8 cellular contexts compared by ENCODE assay signal in genomic region chr17:74749262-74750038, GRCh38. TPM values are rescaled to one million over a fixed set of nuclear protein-coding genes. Genes with fewer than 3 reads are reported as not detected.
DNase-seq lines count a peak whose midpoint lies in the region; ATAC-seq and TF ChIP-seq lines count a peak whose summit lies in the region.

No MANE protein-coding gene starts in this region.

- H3K4me3 ChIP-seq in GM12875 (ENCODE audit: low read depth, low read length): peak overlapping the region; percentile 82
- H3K4me3 ChIP-seq in coronary artery: peak overlapping the region; percentile 88
- H3K4me3 ChIP-seq in mucosa of rectum (ENCODE audit: low read length in 2 of 2): peak overlapping the region; percentile 77 to 84
- H3K4me3 ChIP-seq in upper lobe of left lung: peak overlapping the region; percentile 72 to 91 (median 86)

- H3K9ac ChIP-seq in mucosa of rectum (ENCODE audit: low read depth in 1 of 2, low read length in 2 of 2): peak overlapping the region; percentile 83 to 88

- H3K27ac Mint-ChIP-seq in T-helper 17 cell: peak overlapping the region; percentile 95

- TF ChIP-seq CTCF in GM12875 (IDR thresholded peaks at IDR 0.05; ENCODE audit: borderline replicate concordance, insufficient read depth, low read depth, low read length) (no peak), coronary artery (IDR thresholded peaks at IDR 0.05) (no peak), upper lobe of left lung (IDR thresholded peaks at IDR 0.05) (no peak)

- WGBS in upper lobe of left lung, 2 donors: 1 to 2% methylated on average over 16 to 47 of the region's 47 CpGs

- H3K27me3 ChIP-seq in mucosa of rectum (ENCODE audit: control insufficient read depth in 2 of 2, insufficient read depth in 2 of 2, low read length in 2 of 2) (no peaks in the 10 kb centered on the region), upper lobe of left lung (no peaks in the 10 kb centered on the region)

- peak; percentile 6 for ATAC-seq in HG03045 (IDR thresholded peaks at IDR 0.05; ENCODE audit: unreplicated experiment)
- no peak for ATAC-seq in T-helper 17 cell
- peak in 1 of 2 donors; percentile 15 for ATAC-seq in upper lobe of left lung (ENCODE audit: low FRiP score in 2 of 2)

- H3K9me3 ChIP-seq in T-helper 17 cell (ENCODE audit: control insufficient read depth, low read length, poor library complexity, severe bottlenecking) (no peaks in the 10 kb centered on the region), mucosa of rectum (ENCODE audit: control insufficient read depth in 2 of 2, low read length in 2 of 2) (no peaks in the 10 kb centered on the region), upper lobe of left lung (no peaks in the 10 kb centered on the region)

- DNase-seq in T-helper 17 cell: peak in 2 of 3 donors; percentile 23 to 32
- DNase-seq in coronary artery (ENCODE audit: low spot score): no peak
- peak; percentile 45 to 90 for DNase-seq in upper lobe of left lung
- no peak for DNase-seq in GOT3 (lab: John Stamatoyannopoulos, UW)
- no peak for DNase-seq in NCI-H1417 (lab: John Stamatoyannopoulos, UW)

- peaks cover 53% of the 10 kb centered on the region for H3K4me1 Mint-ChIP-seq in T-helper 17 cell

- no peak for TF ChIP-seq EP300 in upper lobe of left lung (IDR thresholded peaks at IDR 0.05)

- H3K36me3 ChIP-seq in mucosa of rectum (ENCODE audit: control insufficient read depth in 2 of 2, insufficient read depth in 2 of 2, low read length in 2 of 2) (peaks cover 0 to 2% of the 10 kb centered on the region in 2 donors), upper lobe of left lung (no peaks in the 10 kb centered on the region)

- no peak for TF ChIP-seq POLR2A in upper lobe of left lung (IDR thresholded peaks at IDR 0.05)

- H3K36me3 Mint-ChIP-seq in T-helper 17 cell (ENCODE audit: low read depth): peaks cover 12% of the 10 kb centered on the region

- H3K4me1 ChIP-seq in mucosa of rectum (ENCODE audit: control insufficient read depth in 2 of 2, insufficient read depth in 2 of 2, low read length in 2 of 2) (peaks cover 41 to 48% of the 10 kb centered on the region in 2 donors), upper lobe of left lung (peaks cover 52 to 78% (median 64%) of the 10 kb centered on the region in 4 donors)

- peak overlapping the region; percentile 99 for H3K4me3 Mint-ChIP-seq in T-helper 17 cell

- no peaks in the 10 kb centered on the region for H3K27me3 Mint-ChIP-seq in T-helper 17 cell

- H3K27ac ChIP-seq in coronary artery: peak overlapping the region in 1 of 2 donors; percentile 70
- peak overlapping the region; percentile 78 to 86 for H3K27ac ChIP-seq in mucosa of rectum (ENCODE audit: low read depth in 2 of 2, low read length in 2 of 2)
- peak overlapping the region; percentile 74 to 88 (median 84) for H3K27ac ChIP-seq in upper lobe of left lung

RNA-seq across cellular contexts. Expression of gene NHERF1, which starts 1.0 kb away (rescaled TPM):
- total RNA-seq in T-helper 17 cell (100 to 1,000 TPM; 130 to 132 TPM), upper lobe of left lung (10 to 100 TPM; 21.6 to 49.4 (median 34.8) TPM)

RNA-seq across cellular contexts. Expression of gene RAB37, which starts 12.4 kb away (rescaled TPM):
- total RNA-seq in T-helper 17 cell (10 to 100 TPM; 41.4 to 83.3 TPM), upper lobe of left lung (1 to 10 TPM; 1.1 to 7.1 (median 3.7) TPM)

RNA-seq across cellular contexts. Expression of gene NAT9, which starts 26.7 kb away (rescaled TPM):
- total RNA-seq in T-helper 17 cell: 10 to 100 TPM; 32.3 to 32.8 TPM
- 10 to 100 TPM; 16.1 to 78.6 (median 41.7) TPM for total RNA-seq in upper lobe of left lung

RNA-seq across cellular contexts. Expression of gene CD300LF, which starts 36.7 kb away (rescaled TPM):
- total RNA-seq in T-helper 17 cell (1 to 10 TPM in 1 of 2 donors, under 1 TPM in 1; 0.29 to 1.9 TPM), upper lobe of left lung (10 to 100 TPM; 14.5 to 70.2 (median 33.4) TPM)

Comparison
In these comparisons a context has a peak if more than half of its experiments do, and no peak if none do; other contexts are left out.
1. DNase-seq: peak in T-helper 17 cell (2 of 3) and upper lobe of left lung (2 of 2); none in coronary artery (single experiment), GOT3 (single experiment) and NCI-H1417 (0 of 3).
2. RNA of gene RAB37, which starts 12.4 kb away (total RNA-seq): 41.4 to 83.3 TPM in T-helper 17 cell; 1.1 to 7.1 TPM in upper lobe of left lung; every median in the first group is over 4 times any median in the second.
3. Peak in every context shown above with its lines, with median percentiles within 50 percentile points of each other: H3K4me3 ChIP-seq.